Comparison of ENCODE assay signal across 1 cellular context in the genomic region with DNA sequence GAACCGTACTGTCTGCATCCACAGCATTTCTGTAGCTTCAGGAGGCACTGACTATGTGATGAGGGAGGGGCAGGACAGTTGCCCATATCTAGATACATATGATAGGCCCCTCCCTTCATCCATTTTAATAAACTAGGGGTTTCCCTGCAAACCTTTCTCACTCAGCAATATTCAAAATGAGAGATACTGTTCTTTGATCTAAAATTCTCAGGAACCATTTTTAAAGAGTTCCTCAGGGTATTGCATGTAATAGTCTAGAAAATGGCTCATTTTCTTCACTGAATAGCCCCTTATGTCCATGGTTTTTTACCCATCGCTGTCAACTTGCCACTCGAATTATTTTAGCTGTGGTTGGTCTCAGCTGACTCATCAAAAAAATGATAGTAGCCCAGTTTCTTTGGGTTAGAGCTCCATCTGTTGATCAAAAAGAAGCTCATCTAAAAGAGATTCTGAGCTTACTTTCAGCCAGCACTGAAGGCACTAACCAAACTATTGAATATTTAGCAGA.
A peak's percentile ranks its signal among the peaks of the same experiment; 100 is the strongest.
TF ChIP-seq lines count a peak whose summit lies in the region.

No MANE protein-coding gene starts in this region.

TF ChIP-seq in HepG2, 621 proteins besides CTCF, POLR2A, EP300 and RAD21:
- TF ChIP-seq, protein P1, sequence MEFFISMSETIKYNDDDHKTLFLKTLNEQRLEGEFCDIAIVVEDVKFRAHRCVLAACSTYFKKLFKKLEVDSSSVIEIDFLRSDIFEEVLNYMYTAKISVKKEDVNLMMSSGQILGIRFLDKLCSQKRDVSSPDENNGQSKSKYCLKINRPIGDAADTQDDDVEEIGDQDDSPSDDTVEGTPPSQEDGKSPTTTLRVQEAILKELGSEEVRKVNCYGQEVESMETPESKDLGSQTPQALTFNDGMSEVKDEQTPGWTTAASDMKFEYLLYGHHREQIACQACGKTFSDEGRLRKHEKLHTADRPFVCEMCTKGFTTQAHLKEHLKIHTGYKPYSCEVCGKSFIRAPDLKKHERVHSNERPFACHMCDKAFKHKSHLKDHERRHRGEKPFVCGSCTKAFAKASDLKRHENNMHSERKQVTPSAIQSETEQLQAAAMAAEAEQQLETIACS (CRISPR knock-in tag; IDR thresholded peaks at IDR 0.05): no peak
- TF ChIP-seq ZNF589 (CRISPR knock-in tag; conservative IDR thresholded peaks at IDR 0.05) (no peak), SMC3 (IDR thresholded peaks at IDR 0.05; ENCODE audit: low read length) (0 out of 2 replicates have a peak, but pooled peaks have one; percentile 53), ATF7 (IDR thresholded peaks at IDR 0.05) (no peak), ATF7 (CRISPR knock-in tag; IDR thresholded peaks at IDR 0.05) (no peak), ZBTB42 (CRISPR knock-in tag; IDR thresholded peaks at IDR 0.05) (no peak), MAFF (IDR thresholded peaks at IDR 0.05; ENCODE audit: low read depth, low read length) (peak; percentile 99), MAFG (CRISPR knock-in tag; IDR thresholded peaks at IDR 0.05) (peak; percentile 79; the same call in 1 of the 2 replicates), STAG1 (CRISPR knock-in tag; IDR thresholded peaks at IDR 0.05) (peak; percentile 79), MAFK (conservative IDR thresholded peaks at IDR 0.05 in 1 of 2, IDR thresholded peaks at IDR 0.05 in 1 of 2; ENCODE audit: low read length in 2 of 2) (peak; percentile 99 to 100)
